ENCODE assay signal across 8 cellular contexts in the genomic region with DNA sequence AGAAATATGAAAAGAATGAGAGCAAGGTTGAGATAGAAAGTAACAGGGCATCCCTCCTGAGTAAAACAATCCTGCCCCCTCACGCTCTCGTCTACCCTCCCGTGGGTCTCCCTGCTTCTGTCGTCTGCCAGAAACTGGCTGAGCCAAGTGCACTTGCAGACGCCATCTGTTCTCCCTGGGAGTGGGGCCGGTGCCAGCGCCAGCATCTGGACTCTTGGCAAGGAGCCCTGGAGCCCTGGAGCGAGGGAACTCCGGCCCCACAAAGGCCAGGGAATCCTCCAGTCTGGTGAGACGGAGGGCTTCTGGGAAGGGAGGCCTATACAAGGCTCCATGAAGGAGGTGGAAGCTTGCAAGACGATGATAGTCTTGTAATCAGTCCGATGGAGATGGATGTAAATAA. TPM values are rescaled to one million over a fixed set of nuclear protein-coding genes. Genes with fewer than 3 reads are reported as not detected.
A peak's percentile ranks its signal among the peaks of the same experiment; 100 is the strongest.
DNase-seq lines count a peak whose midpoint lies in the region; FAIRE-seq and TF ChIP-seq lines count a peak whose summit lies in the region.

No MANE protein-coding gene starts in this region.

- H3K9me3 ChIP-seq in CD4-positive, alpha-beta memory T cell (ENCODE audit: control insufficient read depth in 1 of 2, low read length in 2 of 2) = no peaks in the 10 kb centered on the region
- H3K9me3 ChIP-seq in endodermal cell (ENCODE audit: control insufficient read depth, low read length) = no peaks in the 10 kb centered on the region

- DNase-seq in D341Med (ENCODE audit: low spot score) = peak; percentile 91
- peak; percentile 91 for DNase-seq in NCI-H2227 treated with DMSO at 0.1 percent for 48 hours (lab: John Stamatoyannopoulos, UW)
- DNase-seq in non-pigmented ciliary epithelial cell (ENCODE audit: low read depth) = peak; percentile 65
- DNase-seq in GM12892 (ENCODE audit: insufficient read length) = no peak
- no peak for DNase-seq in CD4-positive, alpha-beta memory T cell
- no peak for DNase-seq in effector CD4-positive, alpha-beta T cell
- no peak for DNase-seq in endodermal cell

- POLR2A ChIA-PET in CD4-positive, alpha-beta memory T cell (lab: Charles Lee; ENCODE audit: partially characterized antibody) = no interaction called here

- peaks cover 55% of the 10 kb centered on the region for H3K4me1 Mint-ChIP-seq in dendritic cell treated with granulocyte-macrophage colony-stimulating factor and Interleukin-4, amounts not matched to agents 40 ng/mL and 50 ng/mL, for 4 days (ENCODE audit: low read depth)
- peaks cover 11 to 16% (median 12%) of the 10 kb centered on the region in 4 donors for H3K4me1 Mint-ChIP-seq in CD4-positive, alpha-beta memory T cell
- peaks cover 10% of the 10 kb centered on the region for H3K4me1 Mint-ChIP-seq in endodermal cell

- no peaks in the 10 kb centered on the region for H3K27me3 ChIP-seq in CD4-positive, alpha-beta memory T cell (ENCODE audit: insufficient read depth, low read length)
- H3K27me3 ChIP-seq in endodermal cell (ENCODE audit: control insufficient read depth, insufficient read depth, low read length, poor library complexity, severe bottlenecking) = no peaks in the 10 kb centered on the region

- no peak overlapping the region for H3K4me3 ChIP-seq in CD4-positive, alpha-beta memory T cell (ENCODE audit: low read length in 2 of 2)
- H3K4me3 ChIP-seq in endodermal cell (ENCODE audit: low read length) = no peak overlapping the region

- no peak for TF ChIP-seq POLR2A in GM12892 (IDR thresholded peaks at IDR 0.05; ENCODE audit: low read depth, low read length)

- H3K4me1 ChIP-seq in CD4-positive, alpha-beta memory T cell (ENCODE audit: insufficient read depth, low read length) = peaks cover 7% of the 10 kb centered on the region
- no peaks in the 10 kb centered on the region for H3K4me1 ChIP-seq in endodermal cell (ENCODE audit: control insufficient read depth, insufficient read depth, low read length)

- 93 to 100% methylated on average over 9 to 10 of the region's 12 CpGs for WGBS in endodermal cell (ENCODE audit: insufficient coverage in 1 of 2, insufficient read length in 1 of 2), 2 experiments

- FAIRE-seq in GM12892 (lab: Jason Lieb, UNC) = no peak

- no peaks in the 10 kb centered on the region for H3K9me3 Mint-ChIP-seq in dendritic cell treated with granulocyte-macrophage colony-stimulating factor and Interleukin-4, amounts not matched to agents 40 ng/mL and 50 ng/mL, for 4 days
- no peaks in the 10 kb centered on the region for H3K9me3 Mint-ChIP-seq in CD4-positive, alpha-beta memory T cell
- H3K9me3 Mint-ChIP-seq in endodermal cell = no peaks in the 10 kb centered on the region

- peak overlapping the region; percentile 42 for H3K27ac Mint-ChIP-seq in dendritic cell treated with granulocyte-macrophage colony-stimulating factor and Interleukin-4, amounts not matched to agents 40 ng/mL and 50 ng/mL, for 4 days
- H3K27ac Mint-ChIP-seq in CD4-positive, alpha-beta memory T cell = no peak overlapping the region
- no peak overlapping the region for H3K27ac Mint-ChIP-seq in endodermal cell

- H3K36me3 Mint-ChIP-seq in dendritic cell treated with granulocyte-macrophage colony-stimulating factor and Interleukin-4, amounts not matched to agents 40 ng/mL and 50 ng/mL, for 4 days (ENCODE audit: low read depth) = peaks cover 19% of the 10 kb centered on the region
- no peaks in the 10 kb centered on the region for H3K36me3 Mint-ChIP-seq in CD4-positive, alpha-beta memory T cell
- H3K36me3 Mint-ChIP-seq in endodermal cell (ENCODE audit: low read depth) = peaks cover 10% of the 10 kb centered on the region

- intact Hi-C loops in dendritic cell treated with granulocyte-macrophage colony-stimulating factor and Interleukin-4, amounts not matched to agents 40 ng/mL and 50 ng/mL, for 4 days (cut with micrococcal nuclease) = no loop called here
- intact Hi-C loops in CD4-positive, alpha-beta memory T cell (cut with micrococcal nuclease) = no loop called here

- no peak overlapping the region for H3K27ac ChIP-seq in CD4-positive, alpha-beta memory T cell (ENCODE audit: low read depth, low read length)
- no peak overlapping the region for H3K27ac ChIP-seq in endodermal cell (ENCODE audit: low read depth, low read length)

- H3K9ac ChIP-seq in endodermal cell (ENCODE audit: extremely low read depth, low read length, poor library complexity, severe bottlenecking) = no peak overlapping the region

- no peak for TF ChIP-seq CTCF in endodermal cell (conservative IDR thresholded peaks at IDR 0.05)

- no peaks in the 10 kb centered on the region for H3K36me3 ChIP-seq in CD4-positive, alpha-beta memory T cell (ENCODE audit: insufficient read depth, low read length)
- no peaks in the 10 kb centered on the region for H3K36me3 ChIP-seq in endodermal cell (ENCODE audit: control insufficient read depth, insufficient read depth, low read length)

- H3K27me3 Mint-ChIP-seq in dendritic cell treated with granulocyte-macrophage colony-stimulating factor and Interleukin-4, amounts not matched to agents 40 ng/mL and 50 ng/mL, for 4 days = no peaks in the 10 kb centered on the region
- no peaks in the 10 kb centered on the region for H3K27me3 Mint-ChIP-seq in CD4-positive, alpha-beta memory T cell
- H3K27me3 Mint-ChIP-seq in endodermal cell (ENCODE audit: insufficient read depth) = peaks cover 5% of the 10 kb centered on the region

- H3K4me3 Mint-ChIP-seq in dendritic cell treated with granulocyte-macrophage colony-stimulating factor and Interleukin-4, amounts not matched to agents 40 ng/mL and 50 ng/mL, for 4 days = no peak overlapping the region
- no peak overlapping the region for H3K4me3 Mint-ChIP-seq in CD4-positive, alpha-beta memory T cell
- H3K4me3 Mint-ChIP-seq in endodermal cell = no peak overlapping the region

- CTCF ChIA-PET in CD4-positive, alpha-beta memory T cell (lab: Charles Lee; ENCODE audit: partially characterized antibody) = no interaction called here

RNA-seq across cellular contexts. Expression of a gene that starts 2.3 kb away (rescaled TPM):
- polyA plus RNA-seq in GM12892 (2012; ENCODE audit: missing spikeins) = 5.3 TPM
- total RNA-seq in CD4-positive, alpha-beta memory T cell = 10 to 100 TPM; 14.3 to 16.1 TPM
- polyA plus RNA-seq in CD4-positive, alpha-beta memory T cell = 1 to 10 TPM; 4.8 to 4.9 TPM
- total RNA-seq in endodermal cell = 10 to 100 TPM in 1 of 2 donors, 1 to 10 TPM in 1; 5.7 to 16.5 TPM
- 8.9 TPM for polyA plus RNA-seq in endodermal cell (2013, experiment 1 of 2)
- polyA plus RNA-seq in endodermal cell (2013, experiment 2 of 2) = 10.4 TPM

RNA-seq across cellular contexts. Expression of a gene that starts 10.0 kb away (rescaled TPM):
- polyA plus RNA-seq in GM12892 (2012; ENCODE audit: missing spikeins) = 3.5 TPM
- total RNA-seq in CD4-positive, alpha-beta memory T cell = 10 to 100 TPM; 11.6 to 15.2 TPM
- polyA plus RNA-seq in CD4-positive, alpha-beta memory T cell = 10 to 100 TPM; 12.9 to 22.4 TPM
- 1 to 10 TPM; 4.5 to 6.2 TPM for total RNA-seq in endodermal cell
- 8.9 TPM for polyA plus RNA-seq in endodermal cell (2013, experiment 1 of 2)
- 12.0 TPM for polyA plus RNA-seq in endodermal cell (2013, experiment 2 of 2)

RNA-seq across cellular contexts. Expression of a gene that starts 20.3 kb away (rescaled TPM):
- polyA plus RNA-seq in GM12892 (2012; ENCODE audit: missing spikeins) = 23.4 TPM
- 100 to 1,000 TPM; 136 to 143 TPM for total RNA-seq in CD4-positive, alpha-beta memory T cell
- 10 to 100 TPM; 28.1 to 83.7 TPM for polyA plus RNA-seq in CD4-positive, alpha-beta memory T cell
- total RNA-seq in endodermal cell = 10 to 100 TPM; 56.3 to 60.1 TPM
- polyA plus RNA-seq in endodermal cell (2013, experiment 1 of 2) = 21.7 TPM
- polyA plus RNA-seq in endodermal cell (2013, experiment 2 of 2) = 26.9 TPM

RNA-seq across cellular contexts. Expression of a gene that starts 23.2 kb away (rescaled TPM):
- polyA plus RNA-seq in GM12892 (2012; ENCODE audit: missing spikeins) = 59.4 TPM
- total RNA-seq in CD4-positive, alpha-beta memory T cell = 10 to 100 TPM; 18.2 to 23.0 TPM
- polyA plus RNA-seq in CD4-positive, alpha-beta memory T cell = 10 to 100 TPM; 46.4 to 58.6 TPM
- 10 to 100 TPM; 15.7 to 23.6 TPM for total RNA-seq in endodermal cell
- polyA plus RNA-seq in endodermal cell (2013, experiment 1 of 2) = 21.9 TPM
- polyA plus RNA-seq in endodermal cell (2013, experiment 2 of 2) = 19.8 TPM

RNA-seq across cellular contexts. Expression of a gene that starts 23.6 kb away (rescaled TPM):
- 36.2 TPM for polyA plus RNA-seq in GM12892 (2012; ENCODE audit: missing spikeins)
- total RNA-seq in CD4-positive, alpha-beta memory T cell = 10 to 100 TPM; 23.6 to 27.1 TPM
- polyA plus RNA-seq in CD4-positive, alpha-beta memory T cell = 10 to 100 TPM; 59.7 to 65.1 TPM
- 10 to 100 TPM; 18.0 to 21.6 TPM for total RNA-seq in endodermal cell
- 44.2 TPM for polyA plus RNA-seq in endodermal cell (2013, experiment 1 of 2)
- polyA plus RNA-seq in endodermal cell (2013, experiment 2 of 2) = 36.3 TPM

Comparison
In these comparisons a context has a peak if more than half of its experiments do, and no peak if none do; other contexts are left out.
1. DNase-seq: peak in D341Med (single experiment), NCI-H2227 treated with DMSO at 0.1 percent for 48 hours (single experiment) and non-pigmented ciliary epithelial cell (single experiment); none in GM12892 (single experiment), CD4-positive, alpha-beta memory T cell (0 of 5), effector CD4-positive, alpha-beta T cell (single experiment) and endodermal cell (single experiment).